ENCODE assay signal across 8 cellular contexts in genomic region chr9:26892251-26893029, GRCh38. TPM values are rescaled to one million over a fixed set of nuclear protein-coding genes. Genes with fewer than 3 reads are reported as not detected.
DNase-seq lines count a peak whose midpoint lies in the region; ATAC-seq, FAIRE-seq and TF ChIP-seq lines count a peak whose summit lies in the region.

CAAP1 (minus strand) TSS chr9:26892802; CDS start chr9:26892715, 87 bp downstream.

- TF ChIP-seq POLR2A in GM12892 (IDR thresholded peaks at IDR 0.05; ENCODE audit: low read depth, low read length): peak; percentile 96
- TF ChIP-seq POLR2A in uterus (IDR thresholded peaks at IDR 0.05): peak; percentile 29 to 52

- H3K27me3 Mint-ChIP-seq in T-helper 17 cell: no peaks in the 10 kb centered on the region

- H3K9me3 ChIP-seq in T-helper 17 cell (ENCODE audit: control insufficient read depth, low read length, poor library complexity, severe bottlenecking) (no peaks in the 10 kb centered on the region), right atrium auricular region (no peaks in the 10 kb centered on the region), uterus (no peaks in the 10 kb centered on the region)

- H3K27me3 ChIP-seq in right atrium auricular region (no peaks in the 10 kb centered on the region), uterus (no peaks in the 10 kb centered on the region)

- H3K27ac Mint-ChIP-seq in T-helper 17 cell: peak within 1 kb of the TSS; percentile 98

- intact Hi-C loops in uterus (cut with DNase I; ENCODE audit: low total_unique reads): no loop called here

- H3K4me1 Mint-ChIP-seq in T-helper 17 cell: peaks cover 32% of the 10 kb centered on the region

- peak; percentile 96 for FAIRE-seq in GM12892 (lab: Jason Lieb, UNC)

- peaks cover 8% of the 10 kb centered on the region for H3K36me3 Mint-ChIP-seq in T-helper 17 cell (ENCODE audit: low read depth)

- ATAC-seq in HG02852 (IDR thresholded peaks at IDR 0.05; ENCODE audit: unreplicated experiment) (peak; percentile 89), T-helper 17 cell (peak; percentile 94)

- peak within 1 kb of the TSS; percentile 97 for H3K4me3 Mint-ChIP-seq in T-helper 17 cell

- H3K4me1 ChIP-seq in right atrium auricular region (peaks cover 0 to 18% of the 10 kb centered on the region in 2 donors), uterus (peaks cover 7 to 9% of the 10 kb centered on the region in 2 donors)

- TF ChIP-seq CTCF in right atrium auricular region (IDR thresholded peaks at IDR 0.05) (peak in 1 of 2 donors; percentile 50), uterus (IDR thresholded peaks at IDR 0.05) (peak; percentile 25 to 56 (median 39))

- no peaks in the 10 kb centered on the region for H3K36me3 ChIP-seq in right atrium auricular region
- H3K36me3 ChIP-seq in uterus: no peaks in the 10 kb centered on the region

- H3K4me3 ChIP-seq in right atrium auricular region (peak within 1 kb of the TSS; percentile 79 to 99), uterus (peak within 1 kb of the TSS; percentile 96 to 100)

- H3K27ac ChIP-seq in angular gyrus (ENCODE audit: low read depth, low read length): peak within 1 kb of the TSS; percentile 92
- peak within 1 kb of the TSS; percentile 94 to 97 for H3K27ac ChIP-seq in right atrium auricular region
- H3K27ac ChIP-seq in uterus: peak within 1 kb of the TSS; percentile 88 to 98

- DNase-seq in GM12892 (ENCODE audit: insufficient read length) (peak; percentile 76), NCI-H1436 treated with DMSO at 0.1 percent for 48 hours (lab: John Stamatoyannopoulos, UW) (peak; percentile 56), T-helper 17 cell (peak; percentile 81 to 84 (median 82)), right atrium auricular region (ENCODE audit: low spot score) (peak; percentile 92), pulmonary artery endothelial cell (ENCODE audit: low read depth, low spot score) (peak; percentile 82), uterus (peak; percentile 89 to 91)

RNA-seq across cellular contexts. Expression of gene CAAP1, which starts in this region (rescaled TPM):
- 19.9 TPM for polyA plus RNA-seq in GM12892 (2012; ENCODE audit: missing spikeins)
- total RNA-seq in T-helper 17 cell: 10 to 100 TPM; 11.0 to 17.7 TPM
- 10 to 100 TPM in 1 of 2 donors, 1 to 10 TPM in 1; 8.6 to 10.2 TPM for total RNA-seq in right atrium auricular region
- total RNA-seq in pulmonary artery endothelial cell: 15.8 and 21.2 TPM in 2 replicates
- total RNA-seq in uterus: 10 to 100 TPM in 3 of 4 donors, 1 to 10 TPM in 1; 1.3 to 34.0 (median 12.3) TPM

Comparison
In these comparisons a context has a peak if more than half of its experiments do, and no peak if none do; other contexts are left out.
1. Peak in every context shown above with its lines: DNase-seq, ATAC-seq, H3K4me3 ChIP-seq and H3K27ac ChIP-seq.